In the genomic region with DNA sequence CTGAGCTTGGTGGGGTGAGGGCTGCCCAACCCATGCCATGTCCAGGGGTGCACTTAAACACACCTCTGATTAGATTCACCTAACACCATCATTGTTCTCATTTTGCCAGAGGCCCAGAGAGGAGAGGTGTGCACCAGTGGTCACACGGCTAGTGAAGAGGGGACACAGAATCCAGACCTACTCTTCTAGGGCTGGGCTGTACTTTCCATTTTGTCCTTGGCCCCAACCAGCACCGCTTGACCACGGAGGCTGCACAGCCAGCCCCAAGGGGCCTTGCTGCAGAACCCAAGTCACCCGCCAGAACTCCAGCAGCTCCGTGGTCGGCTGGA, we compare ENCODE assay signal across 19 cellular contexts. TPM values are rescaled to one million over a fixed set of nuclear protein-coding genes. Genes with fewer than 3 reads are reported as not detected.
DNase-seq lines count a peak whose midpoint lies in the region; ATAC-seq and TF ChIP-seq lines count a peak whose summit lies in the region.
"Had no signal": no experiment of that assay in that cellular context is flagged by ENCODE, and none has a peak within 500 bp of the region (broad histone marks: within the 10 kb centered on the region; RNA-seq: fewer than 3 reads in every experiment).

No MANE protein-coding gene starts in this region.

- no peaks in the 10 kb centered on the region for H3K79me2 ChIP-seq in parathyroid adenoma

- no peak overlapping the region for H3K4me3 Mint-ChIP-seq in CD8-positive, alpha-beta T cell
- no peak overlapping the region for H3K4me3 Mint-ChIP-seq in T-helper 17 cell
- H3K4me3 Mint-ChIP-seq: activated CD4-positive, alpha-beta memory T cell treated with anti-CD3 and anti-CD28 coated beads, Interleukin-2, amount 10 ng/mL, durations not matched to agents 7 days and 5 days; activated naive CD4-positive, alpha-beta T cell treated with anti-CD3 and anti-CD28 coated beads, Interleukin-2, amount 50 U/mL, for 24 hours; brain had no signal

- H3K27ac Mint-ChIP-seq in CD8-positive, alpha-beta T cell, result peak overlapping the region; percentile 32
- peak overlapping the region; percentile 67 for H3K27ac Mint-ChIP-seq in T-helper 17 cell
- H3K27ac Mint-ChIP-seq: activated CD4-positive, alpha-beta memory T cell treated with anti-CD3 and anti-CD28 coated beads, Interleukin-2, amount 10 ng/mL, durations not matched to agents 7 days and 5 days; activated naive CD4-positive, alpha-beta T cell treated with anti-CD3 and anti-CD28 coated beads, Interleukin-2, amount 50 U/mL, for 24 hours; brain had no signal

- CTCF ChIA-PET in CD8-positive, alpha-beta T cell (lab: Charles Lee), result no interaction called here

- H3K9me3 Mint-ChIP-seq in CD8-positive, alpha-beta T cell, result no peaks in the 10 kb centered on the region
- H3K9me3 Mint-ChIP-seq: activated CD4-positive, alpha-beta memory T cell treated with anti-CD3 and anti-CD28 coated beads, Interleukin-2, amount 10 ng/mL, durations not matched to agents 7 days and 5 days; activated naive CD4-positive, alpha-beta T cell treated with anti-CD3 and anti-CD28 coated beads, Interleukin-2, amount 50 U/mL, for 24 hours; T-cell had no signal

- no peaks in the 10 kb centered on the region for H3K4me1 Mint-ChIP-seq in CD8-positive, alpha-beta T cell (ENCODE audit: low read depth)
- H3K4me1 Mint-ChIP-seq in T-helper 17 cell, result no peaks in the 10 kb centered on the region
- H3K4me1 Mint-ChIP-seq: activated CD4-positive, alpha-beta memory T cell treated with anti-CD3 and anti-CD28 coated beads, Interleukin-2, amount 10 ng/mL, durations not matched to agents 7 days and 5 days; activated naive CD4-positive, alpha-beta T cell treated with anti-CD3 and anti-CD28 coated beads, Interleukin-2, amount 50 U/mL, for 24 hours; brain had no signal

- H3K36me3 ChIP-seq in CD8-positive, alpha-beta T cell (ENCODE audit: insufficient read depth, low read length), result no peaks in the 10 kb centered on the region
- H3K36me3 ChIP-seq in parathyroid adenoma (ENCODE audit: control insufficient read depth, insufficient read depth, low read length), result no peaks in the 10 kb centered on the region
- H3K36me3 ChIP-seq: colonic mucosa, WERI-Rb-1 had no signal

- no peaks in the 10 kb centered on the region for H3K4me1 ChIP-seq in CD8-positive, alpha-beta T cell (ENCODE audit: insufficient read depth, low read length)
- H3K4me1 ChIP-seq in parathyroid adenoma, result peaks cover 11% of the 10 kb centered on the region
- H3K4me1 ChIP-seq: colonic mucosa had no signal

- H2AFZ ChIP-seq in parathyroid adenoma, result peak overlapping the region; percentile 31

- H3K4me3 ChIP-seq in CD8-positive, alpha-beta T cell (ENCODE audit: low read depth, low read length), result no peak overlapping the region
- no peak overlapping the region for H3K4me3 ChIP-seq in parathyroid adenoma (ENCODE audit: low read depth, low read length)

- POLR2A ChIA-PET in CD8-positive, alpha-beta T cell (lab: Charles Lee), result no interaction called here

- H3K36me3 Mint-ChIP-seq in CD8-positive, alpha-beta T cell, result no peaks in the 10 kb centered on the region
- no peaks in the 10 kb centered on the region for H3K36me3 Mint-ChIP-seq in T-helper 17 cell (ENCODE audit: low read depth)
- H3K36me3 Mint-ChIP-seq: activated naive CD4-positive, alpha-beta T cell treated with anti-CD3 and anti-CD28 coated beads, Interleukin-2, amount 50 U/mL, for 24 hours; brain; T-cell had no signal

- H3K9me3 ChIP-seq in CD8-positive, alpha-beta T cell (ENCODE audit: low read length), result no peaks in the 10 kb centered on the region
- H3K9me3 ChIP-seq in T-helper 17 cell (ENCODE audit: control insufficient read depth, low read length, poor library complexity, severe bottlenecking) (no peaks in the 10 kb centered on the region), parathyroid adenoma (ENCODE audit: control insufficient read depth, low read length) (no peaks in the 10 kb centered on the region)
- H3K9me3 ChIP-seq: colonic mucosa had no signal

- H3K9ac ChIP-seq in parathyroid adenoma, result no peak overlapping the region

- intact Hi-C loops in CD8-positive, alpha-beta T cell (cut with DNase I, micrococcal nuclease), result no loop called here

- no peak overlapping the region for H3K27ac ChIP-seq in CD8-positive, alpha-beta T cell (ENCODE audit: low read depth, low read length)
- peak overlapping the region; percentile 15 for H3K27ac ChIP-seq in parathyroid adenoma
- H3K27ac ChIP-seq: WERI-Rb-1 had no signal

- TF ChIP-seq CTCF in CD8-positive, alpha-beta T cell (IDR thresholded peaks at IDR 0.05), result no peak
- TF ChIP-seq CTCF in parathyroid adenoma (IDR thresholded peaks at IDR 0.05), result no peak

- peak overlapping the region; percentile 15 for H3K4me2 ChIP-seq in parathyroid adenoma (ENCODE audit: low read length)

- DNase-seq in CD8-positive, alpha-beta T cell, result no peak
- DNase-seq in T-helper 17 cell (no peak), NCI-H2196 (lab: John Stamatoyannopoulos, UW; ENCODE audit: unreplicated experiment) (no peak), cortex of kidney (lab: John Stamatoyannopoulos, UW) (no peak), EL (no peak), GM03348 (ENCODE audit: low spot score) (no peak)
- DNase-seq: activated CD4-positive, alpha-beta memory T cell treated with anti-CD3 and anti-CD28 coated beads, Interleukin-2, amount 10 ng/mL, durations not matched to agents 7 days and 5 days; activated T-cell treated with anti-CD3 and anti-CD28 coated beads, Interleukin-2, amount 50 U/mL, for 48 hours; colonic mucosa; foreskin fibroblast; left cardiac atrium; retina; WERI-Rb-1 had no signal

- H3K27me3 Mint-ChIP-seq in CD8-positive, alpha-beta T cell (ENCODE audit: low read depth), result peaks cover 12% of the 10 kb centered on the region
- H3K27me3 Mint-ChIP-seq in T-helper 17 cell, result peaks cover 40% of the 10 kb centered on the region
- H3K27me3 Mint-ChIP-seq: brain had no signal

- no peak for ATAC-seq in CD8-positive, alpha-beta T cell
- ATAC-seq in GM21390 (IDR thresholded peaks at IDR 0.05; ENCODE audit: unreplicated experiment) (peak; percentile 18), T-helper 17 cell (no peak)

- H3K27me3 ChIP-seq in CD8-positive, alpha-beta T cell (ENCODE audit: insufficient read depth, low read length), result no peaks in the 10 kb centered on the region
- H3K27me3 ChIP-seq in parathyroid adenoma (ENCODE audit: control insufficient read depth, insufficient read depth, low read length), result no peaks in the 10 kb centered on the region
- H3K27me3 ChIP-seq: colonic mucosa had no signal

RNA-seq across cellular contexts. Expression of a gene that starts 0.2 kb away (rescaled TPM):
- total RNA-seq in CD8-positive, alpha-beta T cell, result 1 to 10 TPM; 1.9 to 2.0 TPM
- total RNA-seq in T-helper 17 cell, result 10 to 100 TPM in 1 of 2 donors, 1 to 10 TPM in 1; 2.1 to 10.1 TPM
- total RNA-seq: HepG2 had no signal
